Comparison of ENCODE assay signal across 12 cellular contexts in the genomic region with DNA sequence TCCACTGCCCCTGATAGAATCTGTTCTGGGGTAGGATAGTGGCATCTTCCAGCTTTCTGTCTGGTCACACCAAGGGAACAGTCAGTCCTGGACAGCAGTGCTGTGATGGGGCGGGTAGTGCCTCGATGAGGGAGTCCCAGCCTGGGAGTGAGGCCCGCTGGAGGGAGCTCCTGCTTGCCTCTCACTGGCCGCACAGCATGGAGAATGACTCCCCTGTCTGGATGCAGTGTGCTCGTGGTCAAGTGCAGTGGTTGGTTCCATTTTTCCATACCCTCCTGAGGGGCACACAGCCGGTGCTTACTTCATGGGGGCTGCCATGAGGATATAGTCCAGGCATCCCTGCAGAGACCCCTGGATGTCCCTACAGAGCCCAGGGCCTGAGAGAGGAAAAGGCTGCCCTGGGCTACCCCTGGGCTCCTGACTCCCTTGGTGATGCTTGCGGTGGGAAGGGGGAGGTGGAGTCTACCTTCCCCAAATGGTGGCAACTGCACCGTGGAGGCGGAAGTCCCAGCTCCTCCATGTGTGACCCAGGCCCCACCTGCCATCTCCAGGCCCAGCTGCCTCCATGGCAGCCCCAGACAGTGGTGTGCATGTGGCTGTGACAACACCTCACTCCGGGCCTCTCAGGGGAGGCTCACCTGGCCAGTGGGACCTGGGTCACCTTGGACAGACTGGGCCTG.
DNase-seq lines count a peak whose midpoint lies in the region; ATAC-seq, FAIRE-seq and TF ChIP-seq lines count a peak whose summit lies in the region.
"Had no signal": no experiment of that assay in that cellular context is flagged by ENCODE, and none has a peak within 500 bp of the region (broad histone marks: within the 10 kb centered on the region; RNA-seq: fewer than 3 reads in every experiment).

No MANE protein-coding gene starts in this region.

- peak in 2 of 3 experiments; percentile 8 to 10; a peak in 1 of 6 replicates for TF ChIP-seq CTCF in K562 (IDR thresholded peaks at IDR 0.05 in 2 of 3, conservative IDR thresholded peaks at IDR 0.05 in 1 of 3; ENCODE audit: insufficient read depth in 2 of 3, low read depth in 1 of 3, low read length in 3 of 3)

- H3K79me2 ChIP-seq in K562 (ENCODE audit: control insufficient read depth, insufficient read depth, low read length), result no peaks in the 10 kb centered on the region

- WGBS in K562 (ENCODE audit: insufficient coverage, low coverage, missing lambda C conversion rate), result 18% methylated on average over 10 of the region's 10 CpGs

- no peak for FAIRE-seq in K562 (lab: Jason Lieb, UNC)
- FAIRE-seq: GM12878 had no signal

- H4K20me1 ChIP-seq in BLaER1 (no peaks in the 10 kb centered on the region), K562 (replicated peaks; ENCODE audit: control insufficient read depth, insufficient read depth, low read length) (peaks cover 5% of the 10 kb centered on the region; the same call in 1 of the 2 replicates)

- H3K9me3 ChIP-seq in BLaER1 (no peaks in the 10 kb centered on the region), K562 (replicated peaks; ENCODE audit: control insufficient read depth, insufficient read depth, low read depth, low read length) (no peaks in the 10 kb centered on the region)

- no peak overlapping the region for H2AFZ ChIP-seq in K562 (ENCODE audit: low read depth, low read length)
- H2AFZ ChIP-seq: GM23248 had no signal

- CTCF ChIA-PET in K562 (lab: Yijun Ruan, JAX; ENCODE audit: low intra/inter-chr PET ratio), result no interaction called here

- peak overlapping the region; percentile 35; the same call in 1 of the 2 replicates for H3K27ac ChIP-seq in BLaER1
- no peak overlapping the region for H3K27ac ChIP-seq in K562 (ENCODE audit: extremely low read depth, low read depth, low read length)
- H3K27ac ChIP-seq: GM23248 had no signal

- H3K9ac ChIP-seq in BLaER1 (no peak overlapping the region), K562 (ENCODE audit: insufficient read depth in 1 of 2, low read depth in 2 of 2, low read length in 2 of 2) (no peak overlapping the region; a peak in 1 of 4 replicates)
- H3K9ac ChIP-seq: GM23248 had no signal

- H3K4me3 ChIP-seq in BLaER1 (no peak overlapping the region), K562 (no peak overlapping the region)
- H3K4me3 ChIP-seq: GM12878, GM23248 had no signal

- no peak for TF ChIP-seq RAD21 in K562 (CRISPR knock-in tag; conservative IDR thresholded peaks at IDR 0.05 in 1 of 2, IDR thresholded peaks at IDR 0.05 in 1 of 2)

- peaks cover 4% of the 10 kb centered on the region for H3K9me1 ChIP-seq in K562 (ENCODE audit: control insufficient read depth, insufficient read depth, low read length)

- DNase-seq in COLO668 (lab: John Stamatoyannopoulos, UW; ENCODE audit: unreplicated experiment), result peak; percentile 9
- no peak for DNase-seq in K562 (ENCODE audit: extremely low read depth in 1 of 4, low spot score in 3 of 4)
- peak; percentile 75 for DNase-seq in posterior vena cava (ENCODE audit: low spot score)
- no peak for DNase-seq in MV-4-11 (lab: John Stamatoyannopoulos, UW)
- DNase-seq in mucosa of gallbladder (ENCODE audit: low spot score), result no peak
- no peak for DNase-seq in sciatic nerve (ENCODE audit: low spot score)
- DNase-seq: CD4-positive, CD25-positive, alpha-beta regulatory T cell; DMS79; GM23248; H7 had no signal

- in situ Hi-C loops in K562 (cut with MboI), result no loop called here

- H3K27me3 ChIP-seq in BLaER1 (no peaks in the 10 kb centered on the region), K562 (ENCODE audit: control insufficient read depth in 2 of 2, insufficient read depth in 2 of 2, low read length in 2 of 2) (peaks cover 7 to 52% of the 10 kb centered on the region in 2 experiments; a peak in 4 of 5 replicates)

- H3K4me1 ChIP-seq in BLaER1, result peaks cover 39% of the 10 kb centered on the region
- H3K4me1 ChIP-seq in K562 (replicated peaks in 1 of 2; ENCODE audit: control insufficient read depth in 2 of 2, insufficient read depth in 2 of 2, low read length in 2 of 2), result peaks cover 0 to 11% of the 10 kb centered on the region in 2 experiments; a peak in 3 of 5 replicates

- intact Hi-C loops in K562 (cut with micrococcal nuclease) (loop anchor here (5.0 kb wide), 1 partner anchor 36 kb away; no protein-coding TSS in a partner anchor), posterior vena cava (cut with DNase I) (loop anchor here in 1 of 2 donors (10.0 kb wide), 1 partner anchor 213 kb away; the partner anchor contains the start of gene GLI2), sciatic nerve (cut with DNase I) (no loop called here)

- peak; percentile 56 for ATAC-seq in K562
- ATAC-seq in sciatic nerve, result no peak
- ATAC-seq: GM12878 had no signal

- BruUV-seq in K562 (replicated peaks; lab: Mats Ljungman, UMichigan), result no TSS peak

- POLR2A ChIA-PET in K562 (lab: Yijun Ruan, JAX), result interaction anchor here (0.6 to 1.2 kb wide), 2 partner anchors 13 to 87 kb away, joined by 3 read pairs; no protein-coding TSS in a partner anchor

- H3K36me3 ChIP-seq in BLaER1, result no peaks in the 10 kb centered on the region
- H3K36me3 ChIP-seq in K562 (ENCODE audit: control insufficient read depth, insufficient read depth, low read length), result no peaks in the 10 kb centered on the region

- no peak for TF ChIP-seq EP300 in K562 (IDR thresholded peaks at IDR 0.05; ENCODE audit: low read length)

- H3K4me2 ChIP-seq in BLaER1 (peak overlapping the region; percentile 76), K562 (ENCODE audit: insufficient read depth, low read length) (no peak overlapping the region)

- no peak for TF ChIP-seq POLR2A in K562 (conservative IDR thresholded peaks at IDR 0.05)

TF ChIP-seq in K562, 482 proteins besides CTCF, POLR2A, EP300 and RAD21:
- no peak for TF ChIP-seq EGR1 (conservative IDR thresholded peaks at IDR 0.05)
- TF ChIP-seq CHD1 (IDR thresholded peaks at IDR 0.05; ENCODE audit: low read length), result no peak
- TF ChIP-seq TSHZ1 (CRISPR knock-in tag; IDR thresholded peaks at IDR 0.05), result no peak
- TF ChIP-seq FOXM1 (IDR thresholded peaks at IDR 0.05; ENCODE audit: low read depth), result no peak
- no peak for TF ChIP-seq FOXM1 (CRISPR knock-in tag; IDR thresholded peaks at IDR 0.05; ENCODE audit: low read depth)
- TF ChIP-seq CSDE1 (IDR thresholded peaks at IDR 0.05), result no peak
- no peak for TF ChIP-seq SREBF1 (IDR thresholded peaks at IDR 0.05; ENCODE audit: borderline replicate concordance, low read depth, low read length)
- no peak for TF ChIP-seq MEF2D (tag; conservative IDR thresholded peaks at IDR 0.05; ENCODE audit: low read depth)
- TF ChIP-seq NCOR1 (IDR thresholded peaks at IDR 0.05), result no peak
- TF ChIP-seq SIX5 (IDR thresholded peaks at IDR 0.05; ENCODE audit: borderline replicate concordance in 1 of 2, insufficient read depth in 1 of 2, low read depth in 1 of 2, low read length in 2 of 2), result no peak
- TF ChIP-seq ZNF224 (CRISPR knock-in tag; IDR thresholded peaks at IDR 0.05), result no peak
- TF ChIP-seq SMC3 (conservative IDR thresholded peaks at IDR 0.05; ENCODE audit: insufficient read depth, low read depth, low read length), result no peak
- no peak for TF ChIP-seq TAF1 (IDR thresholded peaks at IDR 0.05; ENCODE audit: control insufficient read depth, extremely low read depth, insufficient read depth, low read length, severe bottlenecking)
- no peak for TF ChIP-seq SMARCA5 (IDR thresholded peaks at IDR 0.05)
- TF ChIP-seq PHB2 (IDR thresholded peaks at IDR 0.05; ENCODE audit: low read depth), result no peak
- TF ChIP-seq MAX (CRISPR knock-in tag; IDR thresholded peaks at IDR 0.05), result no peak
- TF ChIP-seq ATF1 (CRISPR knock-in tag; IDR thresholded peaks at IDR 0.05), result no peak
- TF ChIP-seq ATF1 (tag; IDR thresholded peaks at IDR 0.05), result no peak
- TF ChIP-seq MYNN (IDR thresholded peaks at IDR 0.05), result no peak
- TF ChIP-seq MYNN (CRISPR knock-in tag; IDR thresholded peaks at IDR 0.05), result no peak
- no peak for TF ChIP-seq PHTF2 (CRISPR knock-in tag; IDR thresholded peaks at IDR 0.05)
- no peak for TF ChIP-seq ETS1 (conservative IDR thresholded peaks at IDR 0.05; ENCODE audit: control insufficient read depth, low read depth, low read length)

Comparison
In these comparisons a context has a peak if more than half of its experiments do, and no peak if none do; other contexts are left out.
1. DNase-seq: peak in COLO668 (single experiment) and posterior vena cava (single experiment); none in K562 (0 of 4), MV-4-11 (single experiment), mucosa of gallbladder (single experiment) and sciatic nerve (single experiment).